ENCODE assay signal across 21 cellular contexts in genomic region chr7:76278540-76278939, GRCh38. TPM values are rescaled to one million over a fixed set of nuclear protein-coding genes. Genes with fewer than 3 reads are reported as not detected.
DNase-seq lines count a peak whose midpoint lies in the region; ATAC-seq and TF ChIP-seq lines count a peak whose summit lies in the region.
"Had no signal": no experiment of that assay in that cellular context is flagged by ENCODE, and none has a peak within 500 bp of the region (broad histone marks: within the 10 kb centered on the region; RNA-seq: fewer than 3 reads in every experiment).

No MANE protein-coding gene starts in this region.

- H3K9me3 ChIP-seq in DND-41 (ENCODE audit: insufficient read depth, low read length, severe bottlenecking) (no peaks in the 10 kb centered on the region), Loucy (ENCODE audit: insufficient read depth, low read depth, low read length) (no peaks in the 10 kb centered on the region), left ventricle myocardium inferior (replicated peaks) (no peaks in the 10 kb centered on the region)
- H3K9me3 ChIP-seq: prostate gland, thoracic aorta had no signal

- no peaks in the 10 kb centered on the region for H3K9me3 Mint-ChIP-seq in activated T-helper 17 cell treated with anti-CD3 and anti-CD28 coated beads, Interleukin-2, amount 50 U/mL, for 72 hours
- no peaks in the 10 kb centered on the region for H3K9me3 Mint-ChIP-seq in naive thymus-derived CD8-positive, alpha-beta T cell
- H3K9me3 Mint-ChIP-seq: activated CD4-positive, alpha-beta memory T cell treated with anti-CD3 and anti-CD28 coated beads, Interleukin-2, amount 10 ng/mL, durations not matched to agents 7 days and 5 days; activated naive CD4-positive, alpha-beta T cell treated with anti-CD3 and anti-CD28 coated beads, Interleukin-2, amount 50 U/mL, for 72 hours; nephron progenitor cell had no signal

- in situ Hi-C loops in ACHN (cut with HindIII; ENCODE audit: low pct_ligation_motif_present, low pct_unique_long_range_greater_than_20kb, low sequenced_read_pairs), result no loop called here

- POLR2A ChIA-PET in naive thymus-derived CD8-positive, alpha-beta T cell (lab: Charles Lee), result interaction anchor here (0.5 kb wide), 1 partner anchor 23 kb away, joined by 4 read pairs; no protein-coding TSS in a partner anchor

- peak; percentile 39 for DNase-seq in ACHN
- DNase-seq in DND-41, result no peak
- no peak for DNase-seq in left ventricle myocardium inferior
- DNase-seq in SW 1271 (lab: John Stamatoyannopoulos, UW), result no peak
- no peak for DNase-seq in naive thymus-derived CD8-positive, alpha-beta T cell
- DNase-seq in MV-4-11 (lab: John Stamatoyannopoulos, UW), result no peak
- DNase-seq: activated CD4-positive, alpha-beta memory T cell treated with anti-CD3 and anti-CD28 coated beads, Interleukin-2, amount 10 ng/mL, durations not matched to agents 7 days and 5 days; activated T-cell treated with anti-CD3 and anti-CD28 coated beads, Interleukin-2, amount 50 U/mL, for 48 hours; cortex of kidney; mesenchymal stem cell; NCI-H2029; NCI-H526 treated with DMSO at 0.1 percent for 48 hours; nephron progenitor cell had no signal

- no peak overlapping the region for H3K4me3 Mint-ChIP-seq in activated T-helper 17 cell treated with anti-CD3 and anti-CD28 coated beads, Interleukin-2, amount 50 U/mL, for 72 hours
- H3K4me3 Mint-ChIP-seq in naive thymus-derived CD8-positive, alpha-beta T cell, result peak overlapping the region in 1 of 10 donors; percentile 10
- H3K4me3 Mint-ChIP-seq: activated CD4-positive, alpha-beta memory T cell treated with anti-CD3 and anti-CD28 coated beads, Interleukin-2, amount 10 ng/mL, durations not matched to agents 7 days and 5 days; nephron progenitor cell had no signal

- peaks cover 6% of the 10 kb centered on the region for H3K36me3 Mint-ChIP-seq in activated T-helper 17 cell treated with anti-CD3 and anti-CD28 coated beads, Interleukin-2, amount 50 U/mL, for 72 hours (ENCODE audit: low read depth)
- H3K36me3 Mint-ChIP-seq in naive thymus-derived CD8-positive, alpha-beta T cell, result peaks cover 0 to 6% (median 0%) of the 10 kb centered on the region in 3 donors

- H4K20me1 ChIP-seq in DND-41 (ENCODE audit: insufficient read depth, low read length) (no peaks in the 10 kb centered on the region; the same call in 1 of the 2 replicates), Loucy (ENCODE audit: insufficient read depth, low read length, poor library complexity, severe bottlenecking) (no peaks in the 10 kb centered on the region)

- H3K27ac ChIP-seq in DND-41 (ENCODE audit: low read length) (no peak overlapping the region), left ventricle myocardium inferior (replicated peaks) (no peak overlapping the region)
- H3K27ac ChIP-seq: BLaER1 treated with 17β-estradiol and CSF1 and Interleukin-3, amounts not matched to agents 10 nM and 100 nM; hepatocyte; prostate gland; thoracic aorta had no signal

- intact Hi-C loops in left ventricle myocardium inferior (cut with micrococcal nuclease), result loop anchor here (10.0 kb wide), 1 partner anchor 84 kb away; no protein-coding TSS in a partner anchor

- TF ChIP-seq CTCF in DND-41 (IDR thresholded peaks at IDR 0.05; ENCODE audit: borderline replicate concordance, extremely low read depth, low read length, poor library complexity, severe bottlenecking), result no peak
- no peak for TF ChIP-seq CTCF in Loucy (conservative IDR thresholded peaks at IDR 0.05; ENCODE audit: low read length)
- TF ChIP-seq CTCF in left ventricle myocardium inferior (IDR thresholded peaks at IDR 0.05; ENCODE audit: borderline replicate concordance), result no peak

- no peak overlapping the region for H3K27ac Mint-ChIP-seq in activated T-helper 17 cell treated with anti-CD3 and anti-CD28 coated beads, Interleukin-2, amount 50 U/mL, for 72 hours
- H3K27ac Mint-ChIP-seq in naive thymus-derived CD8-positive, alpha-beta T cell, result no peak overlapping the region
- H3K27ac Mint-ChIP-seq: activated CD4-positive, alpha-beta memory T cell treated with anti-CD3 and anti-CD28 coated beads, Interleukin-2, amount 10 ng/mL, durations not matched to agents 7 days and 5 days; activated naive CD4-positive, alpha-beta T cell treated with anti-CD3 and anti-CD28 coated beads, Interleukin-2, amount 50 U/mL, for 72 hours; nephron progenitor cell had no signal

- no peaks in the 10 kb centered on the region for H3K36me3 ChIP-seq in DND-41 (ENCODE audit: insufficient read depth, low read length)
- no peaks in the 10 kb centered on the region for H3K36me3 ChIP-seq in Loucy (ENCODE audit: insufficient read depth, low read length)
- no peaks in the 10 kb centered on the region for H3K36me3 ChIP-seq in left ventricle myocardium inferior
- H3K36me3 ChIP-seq: BLaER1 treated with 17β-estradiol and CSF1 and Interleukin-3, amounts not matched to agents 10 nM and 100 nM; prostate gland; thoracic aorta had no signal

- H3K4me3 ChIP-seq in DND-41 (ENCODE audit: low read depth in 1 of 2, low read length in 2 of 2) (no peak overlapping the region), Loucy (ENCODE audit: low read length, poor library complexity, severe bottlenecking) (no peak overlapping the region), left ventricle myocardium inferior (no peak overlapping the region)
- H3K4me3 ChIP-seq: BLaER1 treated with 17β-estradiol and CSF1 and Interleukin-3, amounts not matched to agents 10 nM and 100 nM; hepatocyte; prostate gland; smooth muscle cell; thoracic aorta had no signal

- peak; percentile 24; the same call in 2 of the 3 replicates for ATAC-seq in DND-41 (ENCODE audit: insufficient read depth, low read depth)
- ATAC-seq in activated T-helper 17 cell treated with anti-CD3 and anti-CD28 coated beads, Interleukin-2, amount 50 U/mL, for 72 hours (replicated peaks), result peak; percentile 41
- ATAC-seq in naive thymus-derived CD8-positive, alpha-beta T cell, result no peak

- H3K27me3 ChIP-seq in DND-41 (ENCODE audit: insufficient read depth, low read length, poor library complexity) (peaks cover 4% of the 10 kb centered on the region), Loucy (ENCODE audit: insufficient read depth, low read length, poor library complexity, severe bottlenecking) (no peaks in the 10 kb centered on the region), left ventricle myocardium inferior (ENCODE audit: low read depth) (peaks cover 82% of the 10 kb centered on the region)

- H2AFZ ChIP-seq in DND-41 (ENCODE audit: low read depth, low read length) (no peak overlapping the region), Loucy (ENCODE audit: low read length) (peak overlapping the region; percentile 49; the same call in 1 of the 2 replicates)
- H2AFZ ChIP-seq: hepatocyte had no signal

- no peaks in the 10 kb centered on the region for H3K9me2 ChIP-seq in Loucy (replicated peaks; ENCODE audit: low read depth, low read length)

- H3K4me1 ChIP-seq in DND-41 (ENCODE audit: insufficient read depth, low read length), result no peaks in the 10 kb centered on the region
- H3K4me1 ChIP-seq in Loucy (ENCODE audit: insufficient read depth, low read length, poor library complexity, severe bottlenecking), result no peaks in the 10 kb centered on the region
- H3K4me1 ChIP-seq in left ventricle myocardium inferior, result peaks cover 12% of the 10 kb centered on the region
- H3K4me1 ChIP-seq: prostate gland had no signal

- H3K27me3 Mint-ChIP-seq in activated T-helper 17 cell treated with anti-CD3 and anti-CD28 coated beads, Interleukin-2, amount 50 U/mL, for 72 hours, result peaks cover 37% of the 10 kb centered on the region
- H3K27me3 Mint-ChIP-seq in naive thymus-derived CD8-positive, alpha-beta T cell, result peaks cover 23 to 51% (median 34%) of the 10 kb centered on the region in 5 donors

- H3K4me2 ChIP-seq in DND-41 (ENCODE audit: insufficient read depth, low read length) (no peak overlapping the region), Loucy (ENCODE audit: low read depth, low read length, poor library complexity, severe bottlenecking) (no peak overlapping the region)
- H3K4me2 ChIP-seq: BLaER1 treated with 17β-estradiol and CSF1 and Interleukin-3, amounts not matched to agents 10 nM and 100 nM; hepatocyte; smooth muscle cell had no signal

- H3K79me2 ChIP-seq in DND-41 (ENCODE audit: insufficient read depth, low read length) (no peaks in the 10 kb centered on the region), Loucy (ENCODE audit: insufficient read depth, low read length) (no peaks in the 10 kb centered on the region)
- H3K79me2 ChIP-seq: hepatocyte had no signal

- H3K9ac ChIP-seq in DND-41 (ENCODE audit: low read depth, low read length), result no peak overlapping the region
- no peak overlapping the region for H3K9ac ChIP-seq in Loucy (ENCODE audit: low read depth, low read length, poor library complexity, severe bottlenecking)
- H3K9ac ChIP-seq: BLaER1 treated with 17β-estradiol and CSF1 and Interleukin-3, amounts not matched to agents 10 nM and 100 nM had no signal

- H3K4me1 Mint-ChIP-seq in activated T-helper 17 cell treated with anti-CD3 and anti-CD28 coated beads, Interleukin-2, amount 50 U/mL, for 72 hours, result peaks cover 12% of the 10 kb centered on the region
- peaks cover 8 to 20% (median 13%) of the 10 kb centered on the region in 4 donors for H3K4me1 Mint-ChIP-seq in naive thymus-derived CD8-positive, alpha-beta T cell

- H3F3A ChIP-seq in Loucy (ENCODE audit: low read depth), result no peaks in the 10 kb centered on the region

RNA-seq across cellular contexts. Expression of gene HSPB1, which starts 23.9 kb away (rescaled TPM):
- 10 to 100 TPM; 28.0 to 71.7 TPM for total RNA-seq in activated T-helper 17 cell treated with anti-CD3 and anti-CD28 coated beads, Interleukin-2, amount 50 U/mL, for 72 hours
- total RNA-seq in left ventricle myocardium inferior, result 2,037 TPM
- total RNA-seq in naive thymus-derived CD8-positive, alpha-beta T cell, result 10 to 100 TPM; 48.5 to 49.4 TPM
- 100 to 1,000 TPM in 2 of 3 donors, 10 to 100 TPM in 1; 96.4 to 128 (median 125) TPM for polyA plus RNA-seq in naive thymus-derived CD8-positive, alpha-beta T cell

Comparison
In these comparisons a context has a peak if more than half of its experiments do, and no peak if none do; other contexts are left out.
1. ATAC-seq: peak in DND-41 (single experiment) and activated T-helper 17 cell treated with anti-CD3 and anti-CD28 coated beads, Interleukin-2, amount 50 U/mL, for 72 hours (single experiment); none in naive thymus-derived CD8-positive, alpha-beta T cell (0 of 2).
2. RNA of gene HSPB1, which starts 23.9 kb away (total RNA-seq): 2,037 TPM in left ventricle myocardium inferior (single experiment); 28.0 to 71.7 TPM in activated T-helper 17 cell treated with anti-CD3 and anti-CD28 coated beads, Interleukin-2, amount 50 U/mL, for 72 hours and 48.5 to 49.4 TPM in naive thymus-derived CD8-positive, alpha-beta T cell; every median in the first group is over 10 times any median in the second.